8 cellular contexts compared by ENCODE assay signal in the genomic region with DNA sequence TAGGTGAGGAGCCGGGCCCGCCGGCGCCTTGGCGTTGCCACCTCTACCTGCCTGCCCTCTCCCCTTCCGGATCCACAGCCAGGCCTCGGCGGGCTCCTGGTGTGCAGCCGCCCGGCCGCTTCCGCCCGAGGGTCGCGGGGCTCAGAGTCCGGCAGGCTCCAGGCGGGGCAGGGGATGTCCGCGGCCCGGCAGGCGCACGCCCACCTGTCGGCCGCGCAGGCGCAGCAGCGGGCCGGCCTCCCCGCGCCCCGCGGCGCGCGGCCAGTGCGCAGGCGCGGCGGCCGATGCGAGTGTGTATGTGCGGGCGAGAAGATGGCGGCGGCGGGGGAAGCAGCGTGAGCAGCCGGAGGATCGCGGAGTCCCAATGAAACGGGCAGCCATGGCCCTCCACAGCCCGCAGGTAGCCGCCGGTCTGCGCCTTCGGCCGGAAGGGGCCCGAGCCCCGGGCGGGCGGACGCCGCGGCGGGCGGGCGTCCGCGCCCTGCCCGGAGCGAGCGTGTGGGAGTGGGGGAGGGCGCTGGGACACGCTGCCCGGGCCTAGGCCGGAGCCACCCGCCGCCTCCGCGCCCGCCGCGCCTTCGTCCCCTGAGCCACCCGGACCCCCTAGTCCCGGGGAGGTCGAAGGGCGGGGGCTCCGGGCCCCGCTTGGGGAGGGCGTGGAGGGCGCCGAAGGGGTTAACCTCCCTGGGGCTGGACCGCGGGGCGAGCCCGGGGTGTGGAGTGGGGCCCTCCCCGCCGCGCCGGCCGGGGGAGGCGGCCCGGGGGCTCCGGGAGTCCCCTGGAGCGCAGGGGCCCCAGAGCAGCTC. TPM values are rescaled to one million over a fixed set of nuclear protein-coding genes. Genes with fewer than 3 reads are reported as not detected.
DNase-seq lines count a peak whose midpoint lies in the region; ATAC-seq, FAIRE-seq and TF ChIP-seq lines count a peak whose summit lies in the region.

A gene with protein sequence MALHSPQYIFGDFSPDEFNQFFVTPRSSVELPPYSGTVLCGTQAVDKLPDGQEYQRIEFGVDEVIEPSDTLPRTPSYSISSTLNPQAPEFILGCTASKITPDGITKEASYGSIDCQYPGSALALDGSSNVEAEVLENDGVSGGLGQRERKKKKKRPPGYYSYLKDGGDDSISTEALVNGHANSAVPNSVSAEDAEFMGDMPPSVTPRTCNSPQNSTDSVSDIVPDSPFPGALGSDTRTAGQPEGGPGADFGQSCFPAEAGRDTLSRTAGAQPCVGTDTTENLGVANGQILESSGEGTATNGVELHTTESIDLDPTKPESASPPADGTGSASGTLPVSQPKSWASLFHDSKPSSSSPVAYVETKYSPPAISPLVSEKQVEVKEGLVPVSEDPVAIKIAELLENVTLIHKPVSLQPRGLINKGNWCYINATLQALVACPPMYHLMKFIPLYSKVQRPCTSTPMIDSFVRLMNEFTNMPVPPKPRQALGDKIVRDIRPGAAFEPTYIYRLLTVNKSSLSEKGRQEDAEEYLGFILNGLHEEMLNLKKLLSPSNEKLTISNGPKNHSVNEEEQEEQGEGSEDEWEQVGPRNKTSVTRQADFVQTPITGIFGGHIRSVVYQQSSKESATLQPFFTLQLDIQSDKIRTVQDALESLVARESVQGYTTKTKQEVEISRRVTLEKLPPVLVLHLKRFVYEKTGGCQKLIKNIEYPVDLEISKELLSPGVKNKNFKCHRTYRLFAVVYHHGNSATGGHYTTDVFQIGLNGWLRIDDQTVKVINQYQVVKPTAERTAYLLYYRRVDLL (plus strand): TSS at position 289 of the 806 bp plus-strand sequence. CDS start 91 bp downstream, at position 380.

- TF ChIP-seq POLR2A in GM12891 (IDR thresholded peaks at IDR 0.05; ENCODE audit: low read depth, low read length): peak; percentile 66; the same call in 1 of the 2 replicates

- H3K4me3 ChIP-seq in ascending aorta: peak within 1 kb of the TSS; percentile 99
- H3K4me3 ChIP-seq in hepatocyte: peak within 1 kb of the TSS; percentile 99
- H3K4me3 ChIP-seq in aorta (ENCODE audit: low read length in 2 of 2): peak within 1 kb of the TSS; percentile 78 to 86

- peaks cover 34% of the 10 kb centered on the region for H3K4me1 Mint-ChIP-seq in T-helper 2 cell treated with Interferon-gamma antibody and Interleukin-4, amounts not matched to agents 5 μg/mL and 100 μg/mL, for 36 hours (ENCODE audit: low read depth)

- no peaks in the 10 kb centered on the region for H3K9me3 ChIP-seq in ascending aorta
- H3K9me3 ChIP-seq in hepatocyte (ENCODE audit: low read depth): no peaks in the 10 kb centered on the region
- H3K9me3 ChIP-seq in aorta (ENCODE audit: control insufficient read depth, low read length): no peaks in the 10 kb centered on the region

- peaks cover 2% of the 10 kb centered on the region for H3K36me3 Mint-ChIP-seq in T-helper 2 cell treated with Interferon-gamma antibody and Interleukin-4, amounts not matched to agents 5 μg/mL and 100 μg/mL, for 36 hours (ENCODE audit: low read depth)

- DNase-seq in GM12891 (ENCODE audit: insufficient read length, low spot score): peak; percentile 94
- DNase-seq in NCI-H1417 (lab: John Stamatoyannopoulos, UW): peak; percentile 82 to 87 (median 82)
- DNase-seq in T-helper 2 cell treated with Interferon-gamma antibody and Interleukin-4, amounts not matched to agents 5 μg/mL and 100 μg/mL, for 36 hours (ENCODE audit: low spot score): peak; percentile 92
- peak; percentile 10 to 89 for DNase-seq in ascending aorta (ENCODE audit: low spot score in 2 of 2)
- peak; percentile 95 for DNase-seq in hepatocyte (ENCODE audit: low spot score)
- DNase-seq in retina: peak; percentile 81
- DNase-seq in aorta: peak; percentile 86 to 92

- H3K27ac ChIP-seq in ascending aorta (peak within 1 kb of the TSS; percentile 69 to 88), hepatocyte (peak within 1 kb of the TSS; percentile 94), aorta (ENCODE audit: low read depth in 1 of 2, low read length in 2 of 2) (peak within 1 kb of the TSS in 1 of 2 donors; percentile 19)

- no peaks in the 10 kb centered on the region for H3K27me3 Mint-ChIP-seq in T-helper 2 cell treated with Interferon-gamma antibody and Interleukin-4, amounts not matched to agents 5 μg/mL and 100 μg/mL, for 36 hours (ENCODE audit: low read depth)

- peak; percentile 98 for FAIRE-seq in GM12891 (lab: Jason Lieb, UNC)

- peak within 1 kb of the TSS; percentile 96 for H3K27ac Mint-ChIP-seq in T-helper 2 cell treated with Interferon-gamma antibody and Interleukin-4, amounts not matched to agents 5 μg/mL and 100 μg/mL, for 36 hours

- peak within 1 kb of the TSS; percentile 96 for H2AFZ ChIP-seq in hepatocyte

- H3K4me3 Mint-ChIP-seq in T-helper 2 cell treated with Interferon-gamma antibody and Interleukin-4, amounts not matched to agents 5 μg/mL and 100 μg/mL, for 36 hours: peak within 1 kb of the TSS; percentile 97

- H3K4me1 ChIP-seq in ascending aorta: peaks cover 0 to 12% of the 10 kb centered on the region in 2 donors
- H3K4me1 ChIP-seq in hepatocyte (ENCODE audit: insufficient read depth): peaks cover 22% of the 10 kb centered on the region
- no peaks in the 10 kb centered on the region for H3K4me1 ChIP-seq in aorta (ENCODE audit: control insufficient read depth in 1 of 2, insufficient read depth in 2 of 2, low read length in 2 of 2)

- WGBS in hepatocyte (ENCODE audit: low lambda C conversion rate, missing lambda C conversion rate): 2% methylated on average over 57 of the region's 106 CpGs
- WGBS in aorta, 2 donors: 0 to 1% methylated on average over 46 to 106 of the region's 106 CpGs

- peak within 1 kb of the TSS; percentile 98 for H3K4me2 ChIP-seq in hepatocyte

- H3K36me3 ChIP-seq in ascending aorta: no peaks in the 10 kb centered on the region
- H3K36me3 ChIP-seq in hepatocyte (replicated peaks; ENCODE audit: insufficient read depth, low read depth): no peaks in the 10 kb centered on the region
- H3K36me3 ChIP-seq in aorta (ENCODE audit: control insufficient read depth in 1 of 2, insufficient read depth in 2 of 2, low read length in 1 of 2): no peaks in the 10 kb centered on the region

- no peaks in the 10 kb centered on the region for H3K9me3 Mint-ChIP-seq in T-helper 2 cell treated with Interferon-gamma antibody and Interleukin-4, amounts not matched to agents 5 μg/mL and 100 μg/mL, for 36 hours

- H4K20me1 ChIP-seq in hepatocyte (ENCODE audit: insufficient read depth, poor library complexity, severe bottlenecking): peaks cover 40% of the 10 kb centered on the region

- no peak for TF ChIP-seq CTCF in ascending aorta (IDR thresholded peaks at IDR 0.05)
- TF ChIP-seq CTCF in hepatocyte (IDR thresholded peaks at IDR 0.05; ENCODE audit: poor library complexity): no peak

- intact Hi-C loops in ascending aorta (cut with DNase I) (no loop called here), aorta (cut with DNase I) (no loop called here)

- ATAC-seq in HG02623 (IDR thresholded peaks at IDR 0.05; ENCODE audit: unreplicated experiment) (peak; percentile 67), aorta (ENCODE audit: low FRiP score) (peak; percentile 91)

- peaks cover 54% of the 10 kb centered on the region for H3K79me2 ChIP-seq in hepatocyte

- H3K27me3 ChIP-seq in ascending aorta (no peaks in the 10 kb centered on the region), hepatocyte (no peaks in the 10 kb centered on the region), aorta (ENCODE audit: control insufficient read depth in 1 of 2, insufficient read depth in 2 of 2, low read length in 1 of 2) (no peaks in the 10 kb centered on the region)

- no peaks in the 10 kb centered on the region for H3K9me2 ChIP-seq in hepatocyte (replicated peaks; ENCODE audit: insufficient read depth)

TF ChIP-seq in GM12891, 5 proteins besides CTCF, POLR2A, EP300 and RAD21:
- TF ChIP-seq TAF1 (IDR thresholded peaks at IDR 0.05; ENCODE audit: low read depth, low read length): no peak; the same call in 1 of the 2 replicates
- TF ChIP-seq POLR2AphosphoS5 (IDR thresholded peaks at IDR 0.05; ENCODE audit: low read depth, low read length): peak; percentile 51
- no peak for TF ChIP-seq SPI1 (IDR thresholded peaks at IDR 0.05; ENCODE audit: low read depth, low read length)

RNA-seq across cellular contexts. Expression of the gene that starts here (rescaled TPM):
- polyA plus RNA-seq in GM12891 (2012; ENCODE audit: low read depth, missing spikeins): 69.0 TPM
- total RNA-seq in ascending aorta (27.8 TPM), hepatocyte (50.3 and 53.1 TPM in 2 replicates), aorta (10 to 100 TPM; 53.4 to 59.4 TPM)
- polyA plus RNA-seq in hepatocyte (54.8 and 62.4 TPM in 2 replicates), aorta (10 to 100 TPM; 14.0 to 26.8 TPM)
